8 cellular contexts compared by ENCODE assay signal in genomic region chr3:179558742-179559364, GRCh38. TPM values are rescaled to one million over a fixed set of nuclear protein-coding genes. Genes with fewer than 3 reads are reported as not detected.
DNase-seq lines count a peak whose midpoint lies in the region; ATAC-seq and TF ChIP-seq lines count a peak whose summit lies in the region.

No MANE protein-coding gene starts in this region.

- in situ Hi-C loops in gastrocnemius medialis (cut with MboI; ENCODE audit: low sequenced_read_pairs in 4 of 4) = loop anchor here in 3 of 4 donors (10.0 to 25.0 kb wide), 4 partner anchors 134 to 547 kb away; partner anchors contain the start of genes MFN1 (in 1 of the 3) and PIK3CA (in 1 of the 3)

- DNase-seq in EH (ENCODE audit: low read depth) (peak; percentile 74), Kasumi-1 (lab: John Stamatoyannopoulos, UW) (peak; percentile 82 to 85), RPMI7951 (ENCODE audit: low read depth) (peak; percentile 66), amniotic stem cell (lab: John Stamatoyannopoulos, UW) (peak; percentile 48), right cardiac atrium (peak; percentile 55 to 81 (median 80)), gastrocnemius medialis (peak; percentile 13 to 20), GM19240 (ENCODE audit: insufficient read length, low spot score) (no peak)

- no peaks in the 10 kb centered on the region for H3K36me3 ChIP-seq in gastrocnemius medialis

- ATAC-seq in right cardiac atrium = no peak
- ATAC-seq in gastrocnemius medialis = no peak
- ATAC-seq in HG03196 (IDR thresholded peaks at IDR 0.05; ENCODE audit: unreplicated experiment) = no peak

- H3K4me1 ChIP-seq in right cardiac atrium (ENCODE audit: control insufficient read depth, insufficient read depth, low read length) (no peaks in the 10 kb centered on the region), gastrocnemius medialis (peaks cover 2 to 5% of the 10 kb centered on the region in 2 donors)

- WGBS in right cardiac atrium = 2% methylated on average over 3 of the region's 3 CpGs

- no peak for TF ChIP-seq POLR2A in gastrocnemius medialis (IDR thresholded peaks at IDR 0.05)

- H3K9me3 ChIP-seq in right cardiac atrium (ENCODE audit: control insufficient read depth, low read length) = no peaks in the 10 kb centered on the region
- H3K9me3 ChIP-seq in gastrocnemius medialis = no peaks in the 10 kb centered on the region

- H3K27me3 ChIP-seq in right cardiac atrium (ENCODE audit: control insufficient read depth, insufficient read depth) = no peaks in the 10 kb centered on the region
- H3K27me3 ChIP-seq in gastrocnemius medialis = no peaks in the 10 kb centered on the region

- intact Hi-C loops in right cardiac atrium (cut with DNase I) (loop anchor here (5.0 to 10.0 kb wide), 4 partner anchors 114 to 237 kb away; partner anchors contain the start of gene ZNF639 (in 1 of the 4)), gastrocnemius medialis (cut with DNase I; ENCODE audit: low total_unique reads) (loop anchor here (5.0 kb wide), 1 partner anchor 487 kb away; the partner anchor contains the start of gene ZMAT3)

- H3K27ac ChIP-seq in right cardiac atrium (ENCODE audit: low read length) (no peak overlapping the region), gastrocnemius medialis (no peak overlapping the region)

- peak; percentile 34 to 72 (median 61) for TF ChIP-seq CTCF in gastrocnemius medialis (IDR thresholded peaks at IDR 0.05 in 4 of 5, conservative IDR thresholded peaks at IDR 0.05 in 1 of 5)

- H3K4me3 ChIP-seq in right cardiac atrium (ENCODE audit: low read length) (no peak overlapping the region), gastrocnemius medialis (no peak overlapping the region)

RNA-seq across cellular contexts. Expression of gene ACTL6A, which starts 3.9 kb away (rescaled TPM):
- total RNA-seq in RPMI7951 (2014; rRNA removed; shearing (Covaris generic)) = 127 and 161 TPM in 2 replicates
- 10 to 100 TPM; 16.1 to 25.0 (median 19.7) TPM for total RNA-seq in right cardiac atrium
- 24.1 TPM for polyA plus RNA-seq in right cardiac atrium
- total RNA-seq in gastrocnemius medialis = 10 to 100 TPM; 12.1 to 27.8 (median 21.0) TPM

RNA-seq across cellular contexts. Expression of gene MRPL47, which starts 45.6 kb away (rescaled TPM):
- total RNA-seq in RPMI7951 (2014; rRNA removed; shearing (Covaris generic)) = 95.4 and 107 TPM in 2 replicates
- total RNA-seq in right cardiac atrium (10 to 100 TPM; 33.0 to 48.2 (median 38.3) TPM), gastrocnemius medialis (10 to 100 TPM; 34.9 to 74.0 (median 41.2) TPM)
- polyA plus RNA-seq in right cardiac atrium = 76.3 TPM

RNA-seq across cellular contexts. Expression of gene NDUFB5, which starts 45.7 kb away (rescaled TPM):
- total RNA-seq in RPMI7951 (2014; rRNA removed; shearing (Covaris generic)) = 222 TPM in 2 replicates
- total RNA-seq in right cardiac atrium (100 to 1,000 TPM; 224 to 284 (median 270) TPM), gastrocnemius medialis (100 to 1,000 TPM; 127 to 348 (median 179) TPM)
- 262 TPM for polyA plus RNA-seq in right cardiac atrium
